In the genomic region with DNA sequence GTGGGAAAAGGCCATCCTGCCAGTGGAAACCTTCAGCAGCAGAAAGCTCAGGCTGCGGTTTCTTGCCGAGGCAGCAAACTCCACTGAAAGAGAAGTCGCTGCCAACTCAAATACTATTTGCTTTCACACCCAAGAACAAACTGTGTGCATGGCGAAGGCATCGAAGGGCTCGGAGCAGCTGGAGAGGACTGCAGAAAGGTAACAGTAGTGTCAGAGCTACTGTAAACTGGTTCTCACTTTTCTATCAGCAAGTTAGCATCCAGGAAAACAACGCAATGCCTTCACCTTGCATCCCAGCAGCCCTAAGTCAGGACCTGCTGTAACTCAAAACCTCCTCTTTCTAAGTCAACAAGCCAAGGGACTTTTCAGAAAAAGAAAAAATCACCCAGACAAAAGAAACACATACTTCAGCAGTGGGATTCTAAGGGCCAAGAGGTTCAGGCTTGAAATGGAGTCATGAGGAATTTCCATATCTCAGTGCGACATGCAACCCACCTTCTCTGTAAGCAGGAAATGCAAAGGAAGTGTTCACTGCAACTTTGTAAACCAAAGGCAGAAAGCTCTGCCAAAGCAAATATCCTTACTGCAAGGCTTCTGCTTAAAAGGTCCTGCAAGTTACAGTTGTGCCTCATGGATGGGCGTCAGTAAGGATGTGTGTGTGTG, we compare ENCODE assay signal across 1 cellular context.
TF ChIP-seq lines count a peak whose summit lies in the region.

No MANE protein-coding gene starts in this region.

TF ChIP-seq in GM23338, 12 proteins besides CTCF, POLR2A, EP300 and RAD21 (continued from another document):
- TF ChIP-seq EZH2 (IDR thresholded peaks at IDR 0.05; ENCODE audit: low read depth, unreplicated experiment) (no peak), STAT1 (IDR thresholded peaks at IDR 0.05; ENCODE audit: unreplicated experiment) (no peak), EZH2phosphoT487 (IDR thresholded peaks at IDR 0.05; ENCODE audit: unreplicated experiment) (no peak), POLR2AphosphoS5 (IDR thresholded peaks at IDR 0.05; ENCODE audit: low read depth) (no peak), ZNF114 (CRISPR knock-in tag; IDR thresholded peaks at IDR 0.05) (no peak)
- TF ChIP-seq, protein P1, sequence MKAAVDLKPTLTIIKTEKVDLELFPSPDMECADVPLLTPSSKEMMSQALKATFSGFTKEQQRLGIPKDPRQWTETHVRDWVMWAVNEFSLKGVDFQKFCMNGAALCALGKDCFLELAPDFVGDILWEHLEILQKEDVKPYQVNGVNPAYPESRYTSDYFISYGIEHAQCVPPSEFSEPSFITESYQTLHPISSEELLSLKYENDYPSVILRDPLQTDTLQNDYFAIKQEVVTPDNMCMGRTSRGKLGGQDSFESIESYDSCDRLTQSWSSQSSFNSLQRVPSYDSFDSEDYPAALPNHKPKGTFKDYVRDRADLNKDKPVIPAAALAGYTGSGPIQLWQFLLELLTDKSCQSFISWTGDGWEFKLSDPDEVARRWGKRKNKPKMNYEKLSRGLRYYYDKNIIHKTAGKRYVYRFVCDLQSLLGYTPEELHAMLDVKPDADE (IDR thresholded peaks at IDR 0.05): no peak
TF ChIP-seq in GM23338: peak in this region for 1.
